ENCODE assay signal across 20 cellular contexts in the genomic region with DNA sequence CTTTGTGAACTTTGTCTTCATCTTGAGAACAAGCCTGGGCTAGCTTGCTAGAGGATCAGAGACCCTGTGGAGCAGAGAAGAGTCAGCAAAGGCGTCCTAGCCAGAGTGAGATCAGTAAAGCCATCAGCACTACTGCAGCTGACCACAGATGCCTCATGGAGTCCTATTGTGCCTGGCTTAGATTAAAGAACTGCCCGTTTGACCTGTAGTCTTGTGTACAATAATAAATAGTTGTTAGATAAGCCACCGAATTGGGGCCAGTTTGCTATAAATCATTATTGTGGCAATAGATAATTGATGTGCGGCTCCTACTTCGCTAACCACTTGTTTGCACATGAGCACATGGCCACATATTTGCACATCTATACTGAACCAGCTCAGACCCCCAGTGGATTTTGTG.
"Had no signal": no experiment of that assay in that cellular context is flagged by ENCODE, and none has a peak within 500 bp of the region (broad histone marks: within the 10 kb centered on the region; RNA-seq: fewer than 3 reads in every experiment).

No MANE protein-coding gene starts in this region.

- H3K4me1 Mint-ChIP-seq: neural progenitor cell had no signal

- H3K9me3 Mint-ChIP-seq: activated naive CD4-positive, alpha-beta T cell treated with anti-CD3 and anti-CD28 coated beads for 36 hours; activated naive CD8-positive, alpha-beta T cell treated with anti-CD3 and anti-CD28 coated beads, Interleukin-2, amount 10 ng/mL, durations not matched to agents 7 days and 5 days; activated T-cell treated with anti-CD3 and anti-CD28 coated beads, Interleukin-2, amount 50 U/mL, for 72 hours; naive thymus-derived CD4-positive, alpha-beta T cell; neural progenitor cell; type B pancreatic cell had no signal

- ATAC-seq: activated T-cell treated with anti-CD3 and anti-CD28 coated beads, Interleukin-2, amount 50 U/mL, for 72 hours; body of pancreas; naive thymus-derived CD4-positive, alpha-beta T cell had no signal

- H3K36me3 ChIP-seq: neural progenitor cell, sigmoid colon had no signal

- H3K4me1 ChIP-seq: sigmoid colon had no signal

- H3K9me3 ChIP-seq: body of pancreas, sigmoid colon, testis had no signal

- H3K27me3 ChIP-seq: body of pancreas, testis had no signal

- H3K4me3 ChIP-seq: body of pancreas, lung, neural progenitor cell, sigmoid colon, testis had no signal

- DNase-seq: activated CD4-positive, alpha-beta T cell treated with anti-CD3 and anti-CD28 coated beads for 1 hour; activated CD4-positive, alpha-beta T cell treated with anti-CD3 and anti-CD28 coated beads, Interleukin-2, amount 50 U/mL, for 1 hour; activated effector memory CD4-positive, alpha-beta T cell treated with Interleukin-2 at 50 U/mL for 16 hours; activated naive CD4-positive, alpha-beta T cell treated with anti-CD3 and anti-CD28 coated beads for 36 hours; activated naive CD8-positive, alpha-beta T cell treated with anti-CD3 and anti-CD28 coated beads, Interleukin-2, amount 10 ng/mL, durations not matched to agents 7 days and 5 days; activated T-cell treated with anti-CD3 and anti-CD28 coated beads, Interleukin-2, amount 50 U/mL, for 72 hours; amniotic stem cell; body of pancreas; effector CD4-positive, alpha-beta T cell; foreskin melanocyte; kidney; naive thymus-derived CD4-positive, alpha-beta T cell; sigmoid colon; stimulated activated CD4-positive, alpha-beta T cell treated with anti-CD3 and anti-CD28 coated beads, Interleukin-2, amount 100 ng/mL, for 48 hours; stimulated activated naive CD4-positive, alpha-beta T cell; T-helper 1 cell; testis had no signal

- H3K27ac Mint-ChIP-seq: activated naive CD4-positive, alpha-beta T cell treated with anti-CD3 and anti-CD28 coated beads for 36 hours; activated naive CD8-positive, alpha-beta T cell treated with anti-CD3 and anti-CD28 coated beads, Interleukin-2, amount 10 ng/mL, durations not matched to agents 7 days and 5 days; activated T-cell treated with anti-CD3 and anti-CD28 coated beads, Interleukin-2, amount 50 U/mL, for 72 hours; naive thymus-derived CD4-positive, alpha-beta T cell; neural progenitor cell; type B pancreatic cell had no signal

- H3K36me3 Mint-ChIP-seq: activated naive CD8-positive, alpha-beta T cell treated with anti-CD3 and anti-CD28 coated beads, Interleukin-2, amount 10 ng/mL, durations not matched to agents 7 days and 5 days; naive thymus-derived CD4-positive, alpha-beta T cell; neural progenitor cell; type B pancreatic cell had no signal

- H3K27ac ChIP-seq: body of pancreas, neural progenitor cell, sigmoid colon, testis had no signal

- H3K4me3 Mint-ChIP-seq: activated naive CD4-positive, alpha-beta T cell treated with anti-CD3 and anti-CD28 coated beads for 36 hours; activated naive CD8-positive, alpha-beta T cell treated with anti-CD3 and anti-CD28 coated beads, Interleukin-2, amount 10 ng/mL, durations not matched to agents 7 days and 5 days; activated T-cell treated with anti-CD3 and anti-CD28 coated beads, Interleukin-2, amount 50 U/mL, for 72 hours; naive thymus-derived CD4-positive, alpha-beta T cell; neural progenitor cell; type B pancreatic cell had no signal
